Comparison of ENCODE assay signal across 14 cellular contexts in the genomic region with DNA sequence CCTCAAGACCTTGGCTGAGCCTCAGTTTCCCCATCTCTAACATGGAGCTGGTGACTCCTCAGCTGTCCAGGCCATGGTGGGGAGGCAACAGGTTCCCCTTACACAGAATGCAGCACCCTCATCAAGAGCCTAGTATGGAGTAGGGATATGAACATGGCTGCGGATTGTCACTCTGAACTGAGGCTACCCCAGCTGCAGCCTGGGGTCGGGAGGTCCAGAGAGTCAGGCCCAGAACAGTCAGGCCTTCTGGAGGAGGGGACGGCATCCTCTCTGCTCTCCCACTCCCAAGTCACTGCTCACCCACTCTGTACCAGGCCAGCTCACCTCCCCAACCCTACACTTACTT. TPM values are rescaled to one million over a fixed set of nuclear protein-coding genes. Genes with fewer than 3 reads are reported as not detected.
DNase-seq lines count a peak whose midpoint lies in the region; ATAC-seq, FAIRE-seq and TF ChIP-seq lines count a peak whose summit lies in the region.
"Had no signal": no experiment of that assay in that cellular context is flagged by ENCODE, and none has a peak within 500 bp of the region (broad histone marks: within the 10 kb centered on the region; RNA-seq: fewer than 3 reads in every experiment).

No MANE protein-coding gene starts in this region.

- TF ChIP-seq CTCF in CD8-positive, alpha-beta T cell (IDR thresholded peaks at IDR 0.05), result peak; percentile 26
- TF ChIP-seq CTCF in KMS-11 (conservative IDR thresholded peaks at IDR 0.05; ENCODE audit: low read depth, low read length) (peak; percentile 48; the same call in 1 of the 2 replicates), K562 (IDR thresholded peaks at IDR 0.05 in 2 of 3, conservative IDR thresholded peaks at IDR 0.05 in 1 of 3; ENCODE audit: insufficient read depth in 2 of 3, low read depth in 1 of 3, low read length in 3 of 3) (peak in 1 of 3 experiments; percentile 32; a peak in 1 of 6 replicates), tibial artery (IDR thresholded peaks at IDR 0.05) (no peak)

- H2AFZ ChIP-seq in KMS-11 (ENCODE audit: low read depth) (no peak overlapping the region), K562 (ENCODE audit: low read depth, low read length) (no peak overlapping the region)

- intact Hi-C loops in CD8-positive, alpha-beta T cell (cut with DNase I, micrococcal nuclease), result loop anchor here in 1 of 2 experiments (1.0 kb wide), 1 partner anchor 23 kb away; no protein-coding TSS in a partner anchor
- intact Hi-C loops in K562 (cut with micrococcal nuclease) (loop anchor here (1.0 kb wide), 1 partner anchor 24 kb away; no protein-coding TSS in a partner anchor), tibial artery (cut with DNase I; ENCODE audit: low total_unique reads) (loop anchor here (5.0 kb wide), 1 partner anchor 109 kb away; the partner anchor contains the start of gene TPX2)

- TF ChIP-seq EP300 in K562 (IDR thresholded peaks at IDR 0.05; ENCODE audit: low read length), result no peak

- ATAC-seq in CD8-positive, alpha-beta T cell, result no peak
- no peak; the same call in 2 of the 3 replicates for ATAC-seq in K562

- H3K4me1 ChIP-seq in CD8-positive, alpha-beta T cell (ENCODE audit: insufficient read depth, low read length), result no peaks in the 10 kb centered on the region
- H3K4me1 ChIP-seq in KMS-11 (ENCODE audit: low read depth, poor library complexity, severe bottlenecking) (peaks cover 20% of the 10 kb centered on the region), K562 (replicated peaks in 1 of 2; ENCODE audit: control insufficient read depth in 2 of 2, insufficient read depth in 2 of 2, low read length in 2 of 2) (peaks cover 0 to 48% of the 10 kb centered on the region in 2 experiments; a peak in 3 of 5 replicates), tibial artery (peaks cover 0 to 53% (median 35%) of the 10 kb centered on the region in 4 donors)

- H3K27me3 ChIP-seq in CD8-positive, alpha-beta T cell (ENCODE audit: insufficient read depth, low read length), result no peaks in the 10 kb centered on the region
- H3K27me3 ChIP-seq in KMS-11 (ENCODE audit: insufficient read depth, low read depth) (peaks cover 67% of the 10 kb centered on the region), K562 (ENCODE audit: control insufficient read depth in 2 of 2, insufficient read depth in 2 of 2, low read length in 2 of 2) (peaks cover 10 to 44% of the 10 kb centered on the region in 2 experiments; a peak in 4 of 5 replicates), tibial artery (peaks cover 0 to 26% of the 10 kb centered on the region in 2 donors)

- no peaks in the 10 kb centered on the region for H3K9me1 ChIP-seq in K562 (ENCODE audit: control insufficient read depth, insufficient read depth, low read length)

- H3K27ac Mint-ChIP-seq in CD8-positive, alpha-beta T cell, result no peak overlapping the region

- no peak overlapping the region for H3K9ac ChIP-seq in KMS-11
- no peak overlapping the region for H3K9ac ChIP-seq in K562 (ENCODE audit: insufficient read depth in 1 of 2, low read depth in 2 of 2, low read length in 2 of 2)
- H3K9ac ChIP-seq: BLaER1 treated with 17β-estradiol and CSF1 and Interleukin-3, amounts not matched to agents 10 nM and 100 nM had no signal

- H4K20me1 ChIP-seq in KMS-11 (ENCODE audit: insufficient read depth) (no peaks in the 10 kb centered on the region), K562 (replicated peaks; ENCODE audit: control insufficient read depth, insufficient read depth, low read length) (peaks cover 15% of the 10 kb centered on the region)

- DNase-seq in CD8-positive, alpha-beta T cell, result no peak
- DNase-seq in K562 (ENCODE audit: extremely low read depth in 1 of 4, low spot score in 3 of 4) (no peak), tibial artery (no peak), NOMO-1 (lab: John Stamatoyannopoulos, UW; ENCODE audit: unreplicated experiment in 2 of 2) (no peak), occipital lobe (lab: John Stamatoyannopoulos, UW) (no peak), activated T-cell treated with anti-CD3 and anti-CD28 coated beads for 4 hours (no peak)
- DNase-seq: COR-L47, NCI-H1092, NCI-H526 treated with DMSO at 0.1 percent for 48 hours had no signal

- no peak overlapping the region for H3K4me3 Mint-ChIP-seq in CD8-positive, alpha-beta T cell

- no peak for FAIRE-seq in K562 (lab: Jason Lieb, UNC)

- no peaks in the 10 kb centered on the region for H3K9me3 Mint-ChIP-seq in CD8-positive, alpha-beta T cell

- H3K36me3 Mint-ChIP-seq in CD8-positive, alpha-beta T cell, result no peaks in the 10 kb centered on the region

- POLR2A ChIA-PET in CD8-positive, alpha-beta T cell (lab: Charles Lee), result no interaction called here
- POLR2A ChIA-PET in K562 (lab: Yijun Ruan, JAX), result interaction anchor here (0.6 to 1.0 kb wide), 5 partner anchors 8 to 136 kb away, joined by 3 read pairs; no protein-coding TSS in a partner anchor

- H3K27me3 Mint-ChIP-seq in CD8-positive, alpha-beta T cell (ENCODE audit: low read depth), result peaks cover 18% of the 10 kb centered on the region

- in situ Hi-C loops in K562 (cut with MboI), result loop anchor here (25.0 kb wide), 1 partner anchor 816 kb away; the partner anchor contains the start of gene C20orf203

- H3K27ac ChIP-seq in CD8-positive, alpha-beta T cell (ENCODE audit: low read depth, low read length), result no peak overlapping the region
- H3K27ac ChIP-seq in KMS-11, result no peak overlapping the region
- H3K27ac ChIP-seq in K562 (ENCODE audit: extremely low read depth, low read depth, low read length), result no peak overlapping the region
- peak overlapping the region; percentile 89 to 92 for H3K27ac ChIP-seq in tibial artery
- H3K27ac ChIP-seq: BLaER1 treated with 17β-estradiol and CSF1 and Interleukin-3, amounts not matched to agents 10 nM and 100 nM had no signal

- 33% methylated on average over 3 of the region's 3 CpGs for WGBS in K562 (ENCODE audit: insufficient coverage, low coverage, missing lambda C conversion rate)

- no TSS peak for BruUV-seq in K562 (replicated peaks; lab: Mats Ljungman, UMichigan)

- CTCF ChIA-PET in CD8-positive, alpha-beta T cell (lab: Charles Lee), result interaction anchor here (0.8 to 2.3 kb wide), 20 partner anchors 9 to 246 kb away, joined by 3 to 21 read pairs (median 6); no protein-coding TSS in a partner anchor
- CTCF ChIA-PET in K562 (lab: Yijun Ruan, JAX; ENCODE audit: low intra/inter-chr PET ratio), result interaction anchor here (1.0 to 2.6 kb wide), 5 partner anchors 9 to 185 kb away, joined by 3 to 18 read pairs (median 6); no protein-coding TSS in a partner anchor

- TF ChIP-seq POLR2A in K562 (conservative IDR thresholded peaks at IDR 0.05), result no peak

- no peaks in the 10 kb centered on the region for H3K79me2 ChIP-seq in KMS-11 (ENCODE audit: insufficient read depth, low read depth)
- H3K79me2 ChIP-seq in K562 (ENCODE audit: control insufficient read depth, insufficient read depth, low read length), result no peaks in the 10 kb centered on the region

- no peaks in the 10 kb centered on the region for H3K36me3 ChIP-seq in CD8-positive, alpha-beta T cell (ENCODE audit: insufficient read depth, low read length)
- no peaks in the 10 kb centered on the region for H3K36me3 ChIP-seq in KMS-11 (ENCODE audit: insufficient read depth)
- no peaks in the 10 kb centered on the region for H3K36me3 ChIP-seq in K562 (ENCODE audit: control insufficient read depth, insufficient read depth, low read length)
- H3K36me3 ChIP-seq in tibial artery, result no peaks in the 10 kb centered on the region
- H3K36me3 ChIP-seq: BLaER1 treated with 17β-estradiol and CSF1 and Interleukin-3, amounts not matched to agents 10 nM and 100 nM had no signal

- no peak for TF ChIP-seq RAD21 in K562 (CRISPR knock-in tag; conservative IDR thresholded peaks at IDR 0.05 in 1 of 2, IDR thresholded peaks at IDR 0.05 in 1 of 2)

- no peak overlapping the region for H3K4me3 ChIP-seq in CD8-positive, alpha-beta T cell (ENCODE audit: low read depth, low read length)
- H3K4me3 ChIP-seq in KMS-11 (IDR thresholded peaks at IDR 0.05; ENCODE audit: insufficient read depth, low read depth, low read length) (no peak overlapping the region), K562 (no peak overlapping the region), tibial artery (no peak overlapping the region)
- H3K4me3 ChIP-seq: BLaER1 treated with 17β-estradiol and CSF1 and Interleukin-3, amounts not matched to agents 10 nM and 100 nM; GM12878 had no signal

- H3K4me2 ChIP-seq in KMS-11 (peak overlapping the region; percentile 29; the same call in 1 of the 2 replicates), K562 (ENCODE audit: insufficient read depth, low read length) (no peak overlapping the region)

- H3K4me1 Mint-ChIP-seq in CD8-positive, alpha-beta T cell (ENCODE audit: low read depth), result no peaks in the 10 kb centered on the region

- no peaks in the 10 kb centered on the region for H3K9me3 ChIP-seq in CD8-positive, alpha-beta T cell (ENCODE audit: low read length)
- H3K9me3 ChIP-seq in K562 (replicated peaks; ENCODE audit: control insufficient read depth, insufficient read depth, low read depth, low read length), result no peaks in the 10 kb centered on the region
- H3K9me3 ChIP-seq in tibial artery, result no peaks in the 10 kb centered on the region
- H3K9me3 ChIP-seq: BLaER1 treated with 17β-estradiol and CSF1 and Interleukin-3, amounts not matched to agents 10 nM and 100 nM had no signal

RNA-seq across cellular contexts. Expression of gene FOXS1, which starts 1.4 kb away (rescaled TPM):
- total RNA-seq in CD8-positive, alpha-beta T cell, result not detected
- total RNA-seq in K562 (2011; cell fraction: chromatin; rRNA removed; ENCODE audit: low replicate concordance), result not detected in 2 replicates
- not detected in 2 replicates for total RNA-seq in K562 (2011; cell fraction: nucleolus; rRNA removed)
- total RNA-seq in K562 (2011; cell fraction: nucleoplasm; rRNA removed), result not detected in 2 replicates
- total RNA-seq in K562 (2014; rRNA removed) (not detected in 2 replicates), K562 (2014; rRNA removed; fragmentation: Illumina TruSeq; extraction: Trizol) (not detected in 2 replicates), K562 (2015; rRNA removed; fragmentation: Illumina TruSeq; extraction: Trizol) (not detected in 2 replicates), K562 (2021) (not detected in 2 replicates), occipital lobe (0.78 TPM)
- polyA plus RNA-seq in K562 (2011; rRNA removed) (not detected in 2 replicates), K562 (2014; fragmentation: Illumina TruSeq; extraction: Trizol) (not detected in 2 replicates), K562 (2014; fragmentation: Nextera tagmentation; extraction: Ambion mirVana) (not detected), K562 (2014; rRNA removed) (not detected in 2 replicates)
- not detected in 2 replicates for polyA plus RNA-seq in K562 (2011; cell fraction: cytosol; rRNA removed)
- not detected in 2 replicates for polyA plus RNA-seq in K562 (2011; cell fraction: nucleus; rRNA removed)
- polyA plus RNA-seq in K562 (2012), result not detected in 2 replicates
- not detected in 2 replicates for polyA minus RNA-seq in K562 (2011; rRNA and poly(A)+ RNA removed)
- not detected in 2 replicates for polyA minus RNA-seq in K562 (2011; cell fraction: cytosol; rRNA and poly(A)+ RNA removed)
- not detected in 2 replicates for polyA minus RNA-seq in K562 (2011; cell fraction: nucleus; rRNA and poly(A)+ RNA removed)
- total RNA-seq: GM12878, HT-29, MCF 10A had no signal
- polyA plus RNA-seq: GM12878 had no signal

RNA-seq across cellular contexts. Expression of gene DUSP15, which starts 23.6 kb away (rescaled TPM):
- not detected for total RNA-seq in CD8-positive, alpha-beta T cell
- total RNA-seq in K562 (2011; cell fraction: chromatin; rRNA removed; ENCODE audit: low replicate concordance), result 0.53 TPM in 1 of 2 replicates, not detected in the other
- total RNA-seq in K562 (2011; cell fraction: nucleolus; rRNA removed), result 0.33 and 0.39 TPM in 2 replicates
- total RNA-seq in K562 (2011; cell fraction: nucleoplasm; rRNA removed), result 0.29 and 0.84 TPM in 2 replicates
- total RNA-seq in K562 (2014; rRNA removed) (not detected in 2 replicates), K562 (2014; rRNA removed; fragmentation: Illumina TruSeq; extraction: Trizol) (not detected in 2 replicates), K562 (2015; rRNA removed; fragmentation: Illumina TruSeq; extraction: Trizol) (not detected in 2 replicates), K562 (2021) (not detected in 2 replicates), occipital lobe (3.0 TPM)
- polyA plus RNA-seq in K562 (2011; rRNA removed) (not detected in 2 replicates), K562 (2014; fragmentation: Illumina TruSeq; extraction: Trizol) (not detected in 2 replicates), K562 (2014; fragmentation: Nextera tagmentation; extraction: Ambion mirVana) (not detected), K562 (2014; rRNA removed) (0.34 and 0.66 TPM in 2 replicates)
- 0.09 and 0.16 TPM in 2 replicates for polyA plus RNA-seq in K562 (2011; cell fraction: cytosol; rRNA removed)
- polyA plus RNA-seq in K562 (2011; cell fraction: nucleus; rRNA removed), result 0.15 and 0.28 TPM in 2 replicates
- polyA plus RNA-seq in K562 (2012), result 0.22 TPM in 1 of 2 replicates, not detected in the other
- polyA minus RNA-seq in K562 (2011; rRNA and poly(A)+ RNA removed), result not detected in 2 replicates
- polyA minus RNA-seq in K562 (2011; cell fraction: cytosol; rRNA and poly(A)+ RNA removed), result not detected in 2 replicates
- polyA minus RNA-seq in K562 (2011; cell fraction: nucleus; rRNA and poly(A)+ RNA removed), result not detected in 2 replicates
- total RNA-seq: HT-29, MCF 10A had no signal

RNA-seq across cellular contexts. Expression of gene TTLL9, which starts 23.7 kb away (rescaled TPM):
- total RNA-seq in CD8-positive, alpha-beta T cell, result not detected
- total RNA-seq in K562 (2011; cell fraction: chromatin; rRNA removed; ENCODE audit: low replicate concordance), result not detected in 2 replicates
- total RNA-seq in K562 (2011; cell fraction: nucleolus; rRNA removed), result not detected in 2 replicates
- total RNA-seq in K562 (2011; cell fraction: nucleoplasm; rRNA removed), result not detected in 2 replicates
- total RNA-seq in K562 (2014; rRNA removed) (not detected in 2 replicates), K562 (2014; rRNA removed; fragmentation: Illumina TruSeq; extraction: Trizol) (not detected in 2 replicates), K562 (2015; rRNA removed; fragmentation: Illumina TruSeq; extraction: Trizol) (not detected in 2 replicates), K562 (2021) (not detected in 2 replicates), occipital lobe (1.7 TPM)
- polyA plus RNA-seq in K562 (2011; rRNA removed) (not detected in 2 replicates), K562 (2014; fragmentation: Illumina TruSeq; extraction: Trizol) (not detected in 2 replicates), K562 (2014; fragmentation: Nextera tagmentation; extraction: Ambion mirVana) (under 1 TPM in 1 of 2 experiments, not detected in 1; 0.06 TPM), K562 (2014; rRNA removed) (0.07 TPM in 1 of 2 replicates, not detected in the other)
- polyA plus RNA-seq in K562 (2011; cell fraction: cytosol; rRNA removed), result not detected in 2 replicates
- not detected in 2 replicates for polyA plus RNA-seq in K562 (2011; cell fraction: nucleus; rRNA removed)
- polyA plus RNA-seq in K562 (2012), result not detected in 2 replicates
- not detected in 2 replicates for polyA minus RNA-seq in K562 (2011; rRNA and poly(A)+ RNA removed)
- polyA minus RNA-seq in K562 (2011; cell fraction: cytosol; rRNA and poly(A)+ RNA removed), result not detected in 2 replicates
- polyA minus RNA-seq in K562 (2011; cell fraction: nucleus; rRNA and poly(A)+ RNA removed), result not detected in 2 replicates

RNA-seq across cellular contexts. Expression of gene MYLK2, which starts 27.6 kb away (rescaled TPM):
- not detected for total RNA-seq in CD8-positive, alpha-beta T cell
- 0.53 and 0.69 TPM in 2 replicates for total RNA-seq in K562 (2011; cell fraction: chromatin; rRNA removed; ENCODE audit: low replicate concordance)
- 0.33 and 0.79 TPM in 2 replicates for total RNA-seq in K562 (2011; cell fraction: nucleolus; rRNA removed)
- total RNA-seq in K562 (2011; cell fraction: nucleoplasm; rRNA removed), result 0.31 and 0.44 TPM in 2 replicates
- 0.33 and 0.45 TPM in 2 replicates for total RNA-seq in K562 (2014; rRNA removed)
- total RNA-seq in K562 (2014; rRNA removed; fragmentation: Illumina TruSeq; extraction: Trizol), result 0.07 and 0.10 TPM in 2 replicates
- total RNA-seq in K562 (2015; rRNA removed; fragmentation: Illumina TruSeq; extraction: Trizol), result 0.18 and 0.30 TPM in 2 replicates
- total RNA-seq in K562 (2021), result 0.25 and 0.53 TPM in 2 replicates
- polyA plus RNA-seq in K562 (2011; rRNA removed), result 0.15 and 0.22 TPM in 2 replicates
- 0.13 and 0.18 TPM in 2 replicates for polyA plus RNA-seq in K562 (2011; cell fraction: cytosol; rRNA removed)
- 0.79 and 0.84 TPM in 2 replicates for polyA plus RNA-seq in K562 (2011; cell fraction: nucleus; rRNA removed)
- 0.25 and 0.43 TPM in 2 replicates for polyA plus RNA-seq in K562 (2012)
- 0.12 and 0.26 TPM in 2 replicates for polyA plus RNA-seq in K562 (2014; fragmentation: Illumina TruSeq; extraction: Trizol)
- not detected for polyA plus RNA-seq in K562 (2014; fragmentation: Nextera tagmentation; extraction: Ambion mirVana)
- polyA plus RNA-seq in K562 (2014; rRNA removed), result 0.28 and 0.41 TPM in 2 replicates
- polyA minus RNA-seq in K562 (2011; rRNA and poly(A)+ RNA removed), result 0.11 and 0.18 TPM in 2 replicates
- polyA minus RNA-seq in K562 (2011; cell fraction: cytosol; rRNA and poly(A)+ RNA removed), result not detected in 2 replicates
- 0.13 and 0.78 TPM in 2 replicates for polyA minus RNA-seq in K562 (2011; cell fraction: nucleus; rRNA and poly(A)+ RNA removed)
- 0.78 TPM for total RNA-seq in occipital lobe

Comparison
In these comparisons a context has a peak if more than half of its experiments do, and no peak if none do; other contexts are left out.
1. H3K27ac ChIP-seq: peak in tibial artery (2 of 2); none in CD8-positive, alpha-beta T cell (single experiment), KMS-11 (single experiment) and K562 (single experiment).
2. CTCF ChIP-seq: peak in CD8-positive, alpha-beta T cell (single experiment) and KMS-11 (single experiment); none in tibial artery (0 of 2).